23 cellular contexts compared by ENCODE assay signal in the genomic region with DNA sequence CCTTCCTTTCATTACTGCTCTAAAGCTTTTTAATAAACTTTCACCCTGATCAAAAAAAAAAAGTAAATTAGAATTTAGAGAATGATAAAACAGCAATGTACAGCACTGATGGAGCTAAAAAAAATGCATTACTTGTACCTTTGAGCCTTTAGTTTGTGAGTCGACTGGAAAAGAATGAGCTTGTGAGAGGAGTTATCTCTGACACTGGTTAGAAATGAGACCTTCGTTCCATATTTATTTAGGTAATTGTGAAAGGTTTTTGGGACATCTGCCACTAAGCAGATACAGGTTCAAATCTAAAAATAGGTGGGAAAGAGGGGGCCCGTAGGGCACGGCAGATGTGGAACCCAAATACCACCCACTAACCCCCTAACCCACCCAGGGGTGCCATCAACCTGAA.
DNase-seq lines count a peak whose midpoint lies in the region; ATAC-seq, FAIRE-seq and TF ChIP-seq lines count a peak whose summit lies in the region.
"Had no signal": no experiment of that assay in that cellular context is flagged by ENCODE, and none has a peak within 500 bp of the region (broad histone marks: within the 10 kb centered on the region; RNA-seq: fewer than 3 reads in every experiment).

No MANE protein-coding gene starts in this region.

- H3K27ac ChIP-seq in liver (ENCODE audit: low read depth in 1 of 2, low read length in 2 of 2), result peak overlapping the region in 1 of 2 donors; percentile 6
- H3K27ac ChIP-seq in HepG2 (ENCODE audit: extremely low read length, insufficient read depth, low read length), result no peak overlapping the region
- no peak overlapping the region for H3K27ac ChIP-seq in esophagus muscularis mucosa (replicated peaks in 1 of 4)
- H3K27ac ChIP-seq in right lobe of liver, result peak overlapping the region in 1 of 3 donors; percentile 5
- H3K27ac ChIP-seq in vagina, result no peak overlapping the region
- H3K27ac ChIP-seq in brain microvascular endothelial cell, result no peak overlapping the region
- H3K27ac ChIP-seq: BLaER1 had no signal

- TF ChIP-seq POLR2A in HepG2 (IDR thresholded peaks at IDR 0.05; ENCODE audit: insufficient read depth in 1 of 2, low read depth in 2 of 2, low read length in 2 of 2) (no peak), esophagus muscularis mucosa (IDR thresholded peaks at IDR 0.05; ENCODE audit: low read depth) (no peak), right lobe of liver (IDR thresholded peaks at IDR 0.05) (no peak), vagina (IDR thresholded peaks at IDR 0.05) (no peak)

- DNase-seq in HepG2 (ENCODE audit: low spot score), result no peak
- peak; percentile 79 for DNase-seq in esophagus muscularis mucosa (ENCODE audit: extremely low spot score)
- DNase-seq in right lobe of liver, result no peak
- no peak for DNase-seq in vagina (ENCODE audit: extremely low spot score in 2 of 2)
- no peak for DNase-seq in brain microvascular endothelial cell
- DNase-seq: 8988T; ACHN; BE2C; C1 segment of cervical spinal cord; Caco-2; Calu3; CD4-positive, alpha-beta memory T cell; CD4-positive, CD25-positive, alpha-beta regulatory T cell; CD8-positive, alpha-beta memory T cell; DMS79 treated with DMSO at 0.1 percent for 48 hours; GF-D8 had no signal

- no peak for TF ChIP-seq EP300 in HepG2 (IDR thresholded peaks at IDR 0.05; ENCODE audit: low read depth in 2 of 2, low read length in 2 of 2)
- no peak for TF ChIP-seq EP300 in HepG2 (CRISPR knock-in tag; IDR thresholded peaks at IDR 0.05; ENCODE audit: borderline replicate concordance)
- no peak for TF ChIP-seq EP300 in esophagus muscularis mucosa (IDR thresholded peaks at IDR 0.05)

- 43% methylated on average over 4 of the region's 4 CpGs for WGBS in liver
- WGBS in HepG2 (ENCODE audit: low lambda C conversion rate), result 0% methylated on average over 4 of the region's 4 CpGs
- 81% methylated on average over 4 of the region's 4 CpGs for WGBS in esophagus muscularis mucosa
- 32% methylated on average over 4 of the region's 4 CpGs for WGBS in right lobe of liver (ENCODE audit: insufficient coverage, low coverage, low lambda C conversion rate, missing lambda C conversion rate)

- H3K9me3 ChIP-seq in liver (ENCODE audit: control insufficient read depth in 4 of 4, low read length in 3 of 4) (no peaks in the 10 kb centered on the region), HepG2 (ENCODE audit: low read length) (no peaks in the 10 kb centered on the region), esophagus muscularis mucosa (no peaks in the 10 kb centered on the region), right lobe of liver (no peaks in the 10 kb centered on the region), vagina (no peaks in the 10 kb centered on the region)
- H3K9me3 ChIP-seq: BE2C, BLaER1, Caco-2 had no signal

- H3K4me3 ChIP-seq in liver (ENCODE audit: low read depth in 1 of 3, low read length in 3 of 3) (no peak overlapping the region), HepG2 (replicated peaks in 1 of 3; ENCODE audit: insufficient read depth in 1 of 3, low read depth in 2 of 3, low read length in 3 of 3) (no peak overlapping the region), esophagus muscularis mucosa (no peak overlapping the region), right lobe of liver (no peak overlapping the region), vagina (no peak overlapping the region), brain microvascular endothelial cell (ENCODE audit: low read depth, low read length) (no peak overlapping the region)
- H3K4me3 ChIP-seq: BLaER1 had no signal

- in situ Hi-C loops in HepG2 (cut with HindIII; ENCODE audit: extremely low pct_ligation_motif_present, low pct_unique_long_range_greater_than_20kb), result no loop called here
- in situ Hi-C loops in brain microvascular endothelial cell (cut with HindIII; ENCODE audit: low pct_ligation_motif_present, low sequenced_read_pairs), result no loop called here

- no TSS peak for BruUV-seq in HepG2 (replicated peaks; lab: Mats Ljungman, UMichigan)

- H3K27me3 ChIP-seq in liver (ENCODE audit: control insufficient read depth in 4 of 4, insufficient read depth in 4 of 4, low read length in 3 of 4) (no peaks in the 10 kb centered on the region), HepG2 (ENCODE audit: control insufficient read depth in 1 of 2, insufficient read depth in 2 of 2, low read length in 2 of 2) (peaks cover 1 to 2% of the 10 kb centered on the region in 2 experiments; a peak in 3 of 5 replicates), esophagus muscularis mucosa (no peaks in the 10 kb centered on the region), right lobe of liver (no peaks in the 10 kb centered on the region), vagina (no peaks in the 10 kb centered on the region), brain microvascular endothelial cell (replicated peaks) (no peaks in the 10 kb centered on the region)
- H3K27me3 ChIP-seq: BE2C, BLaER1 had no signal

- no peak overlapping the region for H2AFZ ChIP-seq in HepG2 (ENCODE audit: low read length)

- TF ChIP-seq RAD21 in liver (IDR thresholded peaks at IDR 0.05) (peak in 1 of 2 donors; percentile 17), HepG2 (CRISPR knock-in tag; IDR thresholded peaks at IDR 0.05) (no peak)

- POLR2A ChIA-PET in HepG2 (lab: Yijun Ruan, JAX), result no interaction called here

- H3K9ac ChIP-seq in liver (ENCODE audit: low read depth in 1 of 2, low read length in 2 of 2), result no peak overlapping the region
- no peak overlapping the region for H3K9ac ChIP-seq in HepG2 (ENCODE audit: insufficient read depth, low read depth, low read length)
- H3K9ac ChIP-seq: BLaER1 had no signal

- TF ChIP-seq CTCF in liver (IDR thresholded peaks at IDR 0.05; ENCODE audit: low read depth, low read length, missing input control) (no peak), HepG2 (CRISPR knock-in tag; IDR thresholded peaks at IDR 0.05) (no peak), esophagus muscularis mucosa (IDR thresholded peaks at IDR 0.05) (no peak), right lobe of liver (IDR thresholded peaks at IDR 0.05) (no peak), vagina (IDR thresholded peaks at IDR 0.05) (no peak), brain microvascular endothelial cell (IDR thresholded peaks at IDR 0.05; ENCODE audit: low read depth, low read length, missing control alignments) (no peak)

- no peaks in the 10 kb centered on the region for H3K36me3 ChIP-seq in liver (ENCODE audit: control insufficient read depth in 4 of 4, insufficient read depth in 3 of 4, low read depth in 1 of 4, low read length in 3 of 4)
- H3K36me3 ChIP-seq in HepG2 (replicated peaks in 1 of 2; ENCODE audit: control insufficient read depth in 1 of 2, insufficient read depth in 2 of 2, low read length in 2 of 2), result no peaks in the 10 kb centered on the region
- H3K36me3 ChIP-seq in esophagus muscularis mucosa, result no peaks in the 10 kb centered on the region
- H3K36me3 ChIP-seq in right lobe of liver, result no peaks in the 10 kb centered on the region
- no peaks in the 10 kb centered on the region for H3K36me3 ChIP-seq in vagina
- no peaks in the 10 kb centered on the region for H3K36me3 ChIP-seq in brain microvascular endothelial cell (replicated peaks)
- H3K36me3 ChIP-seq: BE2C, BLaER1 had no signal

- H3K79me2 ChIP-seq in HepG2 (ENCODE audit: insufficient read depth, low read length), result no peaks in the 10 kb centered on the region

- H4K20me1 ChIP-seq in HepG2 (ENCODE audit: insufficient read depth, low read length), result no peaks in the 10 kb centered on the region
- H4K20me1 ChIP-seq: BLaER1 had no signal

- ATAC-seq in HepG2 (no peak), right lobe of liver (peak; percentile 16 to 60 (median 52))

- H3K4me1 ChIP-seq in liver (ENCODE audit: control insufficient read depth in 4 of 4, insufficient read depth in 4 of 4, low read length in 3 of 4) (peaks cover 6 to 22% (median 18%) of the 10 kb centered on the region in 4 donors), HepG2 (ENCODE audit: insufficient read depth, low read length) (no peaks in the 10 kb centered on the region), esophagus muscularis mucosa (peaks cover 5 to 14% (median 10%) of the 10 kb centered on the region in 4 donors), right lobe of liver (peaks cover 0 to 28% (median 13%) of the 10 kb centered on the region in 4 donors), vagina (no peaks in the 10 kb centered on the region)
- H3K4me1 ChIP-seq: BLaER1, Caco-2 had no signal

- CTCF ChIA-PET in HepG2 (lab: Yijun Ruan, JAX; ENCODE audit: low intra/inter-chr PET ratio, low total read pairs), result no interaction called here

- intact Hi-C loops in HepG2 (cut with micrococcal nuclease; ENCODE audit: unreplicated experiment), result no loop called here
- intact Hi-C loops in esophagus muscularis mucosa (cut with DNase I), result no loop called here
- intact Hi-C loops in right lobe of liver (cut with DNase I), result no loop called here
- intact Hi-C loops in vagina (cut with DNase I), result no loop called here

- no peak overlapping the region for H3K4me2 ChIP-seq in HepG2 (ENCODE audit: low read depth, low read length)
- H3K4me2 ChIP-seq: BLaER1 had no signal

- no peak for FAIRE-seq in HepG2 (lab: Jason Lieb, UNC)
- FAIRE-seq: A204.1, D721Med, G401.6, GM12891, GM19239 had no signal

TF ChIP-seq in liver, 16 proteins besides CTCF, POLR2A, EP300 and RAD21 (continues in another document):
- TF ChIP-seq SP1 (IDR thresholded peaks at IDR 0.05), result peak; percentile 13

TF ChIP-seq in HepG2, 621 proteins besides CTCF, POLR2A, EP300 and RAD21 (continues in another document):
- no peak for TF ChIP-seq RELA (CRISPR knock-in tag; IDR thresholded peaks at IDR 0.05)
- TF ChIP-seq, protein P1, sequence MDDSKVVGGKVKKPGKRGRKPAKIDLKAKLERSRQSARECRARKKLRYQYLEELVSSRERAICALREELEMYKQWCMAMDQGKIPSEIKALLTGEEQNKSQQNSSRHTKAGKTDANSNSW (CRISPR knock-in tag; IDR thresholded peaks at IDR 0.05; ENCODE audit: borderline replicate concordance), result no peak
